1 cellular context compared by ENCODE assay signal in the genomic region with DNA sequence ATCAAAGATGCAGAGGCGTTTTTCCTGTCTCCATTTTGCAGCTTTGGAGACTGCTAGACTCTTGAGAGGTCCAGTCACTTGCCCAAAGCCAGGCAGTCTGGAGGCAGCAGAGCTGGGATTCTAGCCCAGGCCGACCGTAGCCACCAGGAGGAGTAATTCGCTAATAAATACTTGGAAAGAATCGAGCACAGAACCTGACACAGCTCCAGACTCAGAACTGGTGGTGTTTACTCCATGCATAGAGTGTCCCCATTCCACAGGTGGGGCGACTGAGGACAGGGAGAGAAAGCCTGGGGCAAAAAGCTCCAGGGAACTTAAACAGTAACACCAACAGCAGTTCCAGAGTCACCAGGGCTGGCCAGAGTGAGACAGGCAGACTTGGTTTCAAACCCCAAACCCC.
TF ChIP-seq lines count a peak whose summit lies in the region.

No MANE protein-coding gene starts in this region.

TF ChIP-seq in GM23338, 12 proteins besides CTCF, POLR2A, EP300 and RAD21 (continued from another document):
- TF ChIP-seq, protein P1, sequence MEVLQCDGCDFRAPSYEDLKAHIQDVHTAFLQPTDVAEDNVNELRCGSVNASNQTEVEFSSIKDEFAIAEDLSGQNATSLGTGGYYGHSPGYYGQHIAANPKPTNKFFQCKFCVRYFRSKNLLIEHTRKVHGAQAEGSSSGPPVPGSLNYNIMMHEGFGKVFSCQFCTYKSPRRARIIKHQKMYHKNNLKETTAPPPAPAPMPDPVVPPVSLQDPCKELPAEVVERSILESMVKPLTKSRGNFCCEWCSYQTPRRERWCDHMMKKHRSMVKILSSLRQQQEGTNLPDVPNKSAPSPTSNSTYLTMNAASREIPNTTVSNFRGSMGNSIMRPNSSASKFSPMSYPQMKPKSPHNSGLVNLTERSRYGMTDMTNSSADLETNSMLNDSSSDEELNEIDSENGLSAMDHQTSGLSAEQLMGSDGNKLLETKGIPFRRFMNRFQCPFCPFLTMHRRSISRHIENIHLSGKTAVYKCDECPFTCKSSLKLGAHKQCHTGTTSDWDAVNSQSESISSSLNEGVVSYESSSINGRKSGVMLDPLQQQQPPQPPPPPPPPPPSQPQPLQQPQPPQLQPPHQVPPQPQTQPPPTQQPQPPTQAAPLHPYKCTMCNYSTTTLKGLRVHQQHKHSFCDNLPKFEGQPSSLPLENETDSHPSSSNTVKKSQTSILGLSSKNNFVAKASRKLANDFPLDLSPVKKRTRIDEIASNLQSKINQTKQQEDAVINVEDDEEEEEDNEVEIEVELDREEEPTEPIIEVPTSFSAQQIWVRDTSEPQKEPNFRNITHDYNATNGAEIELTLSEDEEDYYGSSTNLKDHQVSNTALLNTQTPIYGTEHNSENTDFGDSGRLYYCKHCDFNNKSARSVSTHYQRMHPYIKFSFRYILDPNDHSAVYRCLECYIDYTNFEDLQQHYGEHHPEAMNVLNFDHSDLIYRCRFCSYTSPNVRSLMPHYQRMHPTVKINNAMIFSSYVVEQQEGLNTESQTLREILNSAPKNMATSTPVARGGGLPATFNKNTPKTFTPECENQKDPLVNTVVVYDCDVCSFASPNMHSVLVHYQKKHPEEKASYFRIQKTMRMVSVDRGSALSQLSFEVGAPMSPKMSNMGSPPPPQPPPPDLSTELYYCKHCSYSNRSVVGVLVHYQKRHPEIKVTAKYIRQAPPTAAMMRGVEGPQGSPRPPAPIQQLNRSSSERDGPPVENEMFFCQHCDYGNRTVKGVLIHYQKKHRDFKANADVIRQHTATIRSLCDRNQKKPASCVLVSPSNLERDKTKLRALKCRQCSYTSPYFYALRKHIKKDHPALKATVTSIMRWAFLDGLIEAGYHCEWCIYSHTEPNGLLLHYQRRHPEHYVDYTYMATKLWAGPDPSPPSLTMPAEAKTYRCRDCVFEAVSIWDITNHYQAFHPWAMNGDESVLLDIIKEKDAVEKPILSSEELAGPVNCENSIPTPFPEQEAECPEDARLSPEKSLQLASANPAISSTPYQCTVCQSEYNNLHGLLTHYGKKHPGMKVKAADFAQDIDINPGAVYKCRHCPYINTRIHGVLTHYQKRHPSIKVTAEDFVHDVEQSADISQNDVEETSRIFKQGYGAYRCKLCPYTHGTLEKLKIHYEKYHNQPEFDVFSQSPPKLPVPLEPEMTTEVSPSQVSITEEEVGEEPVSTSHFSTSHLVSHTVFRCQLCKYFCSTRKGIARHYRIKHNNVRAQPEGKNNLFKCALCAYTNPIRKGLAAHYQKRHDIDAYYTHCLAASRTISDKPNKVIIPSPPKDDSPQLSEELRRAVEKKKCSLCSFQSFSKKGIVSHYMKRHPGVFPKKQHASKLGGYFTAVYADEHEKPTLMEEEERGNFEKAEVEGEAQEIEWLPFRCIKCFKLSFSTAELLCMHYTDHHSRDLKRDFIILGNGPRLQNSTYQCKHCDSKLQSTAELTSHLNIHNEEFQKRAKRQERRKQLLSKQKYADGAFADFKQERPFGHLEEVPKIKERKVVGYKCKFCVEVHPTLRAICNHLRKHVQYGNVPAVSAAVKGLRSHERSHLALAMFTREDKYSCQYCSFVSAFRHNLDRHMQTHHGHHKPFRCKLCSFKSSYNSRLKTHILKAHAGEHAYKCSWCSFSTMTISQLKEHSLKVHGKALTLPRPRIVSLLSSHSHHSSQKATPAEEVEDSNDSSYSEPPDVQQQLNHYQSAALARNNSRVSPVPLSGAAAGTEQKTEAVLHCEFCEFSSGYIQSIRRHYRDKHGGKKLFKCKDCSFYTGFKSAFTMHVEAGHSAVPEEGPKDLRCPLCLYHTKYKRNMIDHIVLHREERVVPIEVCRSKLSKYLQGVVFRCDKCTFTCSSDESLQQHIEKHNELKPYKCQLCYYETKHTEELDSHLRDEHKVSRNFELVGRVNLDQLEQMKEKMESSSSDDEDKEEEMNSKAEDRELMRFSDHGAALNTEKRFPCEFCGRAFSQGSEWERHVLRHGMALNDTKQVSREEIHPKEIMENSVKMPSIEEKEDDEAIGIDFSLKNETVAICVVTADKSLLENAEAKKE (CRISPR knock-in tag; IDR thresholded peaks at IDR 0.05), result no peak
- no peak for TF ChIP-seq CREB1 (CRISPR knock-in tag; IDR thresholded peaks at IDR 0.05; ENCODE audit: low read depth)
- no peak for TF ChIP-seq EZH2 (IDR thresholded peaks at IDR 0.05; ENCODE audit: low read depth, unreplicated experiment)
- no peak for TF ChIP-seq NANOG (IDR thresholded peaks at IDR 0.05; ENCODE audit: borderline replicate concordance)
- no peak for TF ChIP-seq ZNF331 (CRISPR knock-in tag; IDR thresholded peaks at IDR 0.05; ENCODE audit: low read depth)
- no peak for TF ChIP-seq ZNF114 (CRISPR knock-in tag; IDR thresholded peaks at IDR 0.05)
- TF ChIP-seq, protein P2, sequence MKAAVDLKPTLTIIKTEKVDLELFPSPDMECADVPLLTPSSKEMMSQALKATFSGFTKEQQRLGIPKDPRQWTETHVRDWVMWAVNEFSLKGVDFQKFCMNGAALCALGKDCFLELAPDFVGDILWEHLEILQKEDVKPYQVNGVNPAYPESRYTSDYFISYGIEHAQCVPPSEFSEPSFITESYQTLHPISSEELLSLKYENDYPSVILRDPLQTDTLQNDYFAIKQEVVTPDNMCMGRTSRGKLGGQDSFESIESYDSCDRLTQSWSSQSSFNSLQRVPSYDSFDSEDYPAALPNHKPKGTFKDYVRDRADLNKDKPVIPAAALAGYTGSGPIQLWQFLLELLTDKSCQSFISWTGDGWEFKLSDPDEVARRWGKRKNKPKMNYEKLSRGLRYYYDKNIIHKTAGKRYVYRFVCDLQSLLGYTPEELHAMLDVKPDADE (IDR thresholded peaks at IDR 0.05), result no peak
TF ChIP-seq in GM23338: peak in this region for 0.
